In the genomic region with DNA sequence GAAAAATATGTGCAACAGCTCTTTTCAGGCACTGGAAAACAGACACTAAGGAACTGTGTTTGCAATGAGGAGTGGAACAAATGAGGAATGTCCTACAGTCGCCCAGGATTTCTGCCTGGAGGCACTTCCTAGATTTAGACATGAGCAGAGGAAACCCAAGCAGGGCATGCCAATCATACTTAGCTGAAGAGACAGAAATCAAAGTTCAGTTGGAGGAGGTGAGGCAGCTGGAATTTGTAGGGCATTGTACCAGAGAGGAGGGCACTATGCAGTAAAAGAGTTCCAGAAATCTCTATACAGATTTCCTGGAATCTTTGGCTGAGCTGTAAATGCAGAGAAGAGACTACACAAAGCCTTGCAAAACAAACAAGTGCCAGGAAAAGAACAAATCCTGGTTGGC, we compare ENCODE assay signal across 16 cellular contexts.
DNase-seq lines count a peak whose midpoint lies in the region; ATAC-seq and TF ChIP-seq lines count a peak whose summit lies in the region.
"Had no signal": no experiment of that assay in that cellular context is flagged by ENCODE, and none has a peak within 500 bp of the region (broad histone marks: within the 10 kb centered on the region; RNA-seq: fewer than 3 reads in every experiment).

No MANE protein-coding gene starts in this region.

- H3K9ac ChIP-seq in PC-3 (ENCODE audit: low read length) = no peak overlapping the region
- H3K9ac ChIP-seq in colonic mucosa (ENCODE audit: low read depth in 2 of 2, low read length in 2 of 2) = no peak overlapping the region

- H3K4me3 ChIP-seq in PC-3 (ENCODE audit: low read length) (no peak overlapping the region), colonic mucosa (no peak overlapping the region)
- H3K4me3 ChIP-seq: thoracic aorta had no signal

- intact Hi-C loops in PC-3 (cut with micrococcal nuclease) = loop anchor here (1.0 to 2.0 kb wide), 2 partner anchors 27 to 193 kb away; no protein-coding TSS in a partner anchor
- intact Hi-C loops in colonic mucosa (cut with DNase I) = no loop called here

- DNase-seq in PC-3 (peak; percentile 81), colonic mucosa (peak; percentile 61), kidney tubule cell (ENCODE audit: low spot score) (peak; percentile 51), pons (ENCODE audit: low spot score) (peak; percentile 26), NCI-H2171 treated with DMSO at 0.1 percent for 48 hours (lab: John Stamatoyannopoulos, UW) (no peak)
- no peak for DNase-seq in activated CD8-positive, alpha-beta memory T cell treated with anti-CD3 and anti-CD28 coated beads, Interleukin-2, amount 50 U/mL, for 48 hours
- DNase-seq: activated CD4-positive, alpha-beta T cell treated with anti-CD3 and anti-CD28 coated beads, Interleukin-2, amount 10 ng/mL, durations not matched to agents 24 days and 14 days; BE2C; effector CD4-positive, alpha-beta T cell; NCI-H146; NCI-H774; RPMI8226; stimulated activated CD4-positive, alpha-beta T cell treated with anti-CD3 and anti-CD28 coated beads, Interleukin-1b, Interleukin-23, amount 100 ng/mL, for 48 hours had no signal

- TF ChIP-seq CTCF in PC-3 (conservative IDR thresholded peaks at IDR 0.05; ENCODE audit: low read depth, low read length) = no peak
- TF ChIP-seq CTCF in colonic mucosa (IDR thresholded peaks at IDR 0.05) = no peak

- no peaks in the 10 kb centered on the region for H3F3A ChIP-seq in PC-3 (ENCODE audit: low read length, unreplicated experiment)

- ATAC-seq in PC-3 (peak; percentile 41), GM18861 (IDR thresholded peaks at IDR 0.05; ENCODE audit: unreplicated experiment) (no peak), HG03135 (IDR thresholded peaks at IDR 0.05; ENCODE audit: unreplicated experiment) (no peak)

- peak overlapping the region; percentile 2; the same call in 1 of the 2 replicates for H3K4me2 ChIP-seq in PC-3 (ENCODE audit: low read length)

- H3K4me1 ChIP-seq in PC-3 (ENCODE audit: insufficient read depth, low read length) (peaks cover 20% of the 10 kb centered on the region), colonic mucosa (no peaks in the 10 kb centered on the region)
- H3K4me1 ChIP-seq: BE2C had no signal

- H3K9me2 ChIP-seq in PC-3 (replicated peaks; ENCODE audit: low read length) = no peaks in the 10 kb centered on the region; the same call in 1 of the 2 replicates

- POLR2A ChIA-PET in PC-3 (lab: Charles Lee; ENCODE audit: unreplicated experiment) = interaction anchor here (0.7 kb wide), 1 partner anchor 475 kb away, joined by 5 read pairs; no protein-coding TSS in a partner anchor

- H4K20me1 ChIP-seq in PC-3 (ENCODE audit: low read length) = no peaks in the 10 kb centered on the region

- H3K27me3 ChIP-seq in PC-3 (ENCODE audit: low read length) = no peaks in the 10 kb centered on the region
- H3K27me3 ChIP-seq in colonic mucosa = no peaks in the 10 kb centered on the region
- H3K27me3 ChIP-seq: BE2C had no signal

- BruUV-seq in PC-3 (replicated peaks; lab: Mats Ljungman, UMichigan) = no TSS peak

- no peaks in the 10 kb centered on the region for H3K9me3 ChIP-seq in PC-3 (ENCODE audit: low read length)
- H3K9me3 ChIP-seq in colonic mucosa = no peaks in the 10 kb centered on the region
- H3K9me3 ChIP-seq: BE2C, thoracic aorta had no signal

- H3K36me3 ChIP-seq in PC-3 (ENCODE audit: low read depth, low read length) = no peaks in the 10 kb centered on the region
- no peaks in the 10 kb centered on the region for H3K36me3 ChIP-seq in colonic mucosa
- H3K36me3 ChIP-seq: BE2C, thoracic aorta had no signal

- CTCF ChIA-PET in PC-3 (lab: Charles Lee) = interaction anchor here (0.7 kb wide), 1 partner anchor 609 kb away, joined by 3 read pairs; no protein-coding TSS in a partner anchor

- no peak overlapping the region for H3K27ac ChIP-seq in PC-3 (ENCODE audit: low read length)
- no peak overlapping the region for H3K27ac ChIP-seq in colonic mucosa
- H3K27ac ChIP-seq: thoracic aorta had no signal

- peak overlapping the region; percentile 4; the same call in 1 of the 2 replicates for H2AFZ ChIP-seq in PC-3 (ENCODE audit: low read length)

- H3K79me2 ChIP-seq in PC-3 (ENCODE audit: low read length) = no peaks in the 10 kb centered on the region

Comparison
In these comparisons a context has a peak if more than half of its experiments do, and no peak if none do; other contexts are left out.
1. DNase-seq: peak in PC-3 (single experiment), colonic mucosa (single experiment), kidney tubule cell (single experiment) and pons (single experiment); none in NCI-H2171 treated with DMSO at 0.1 percent for 48 hours (single experiment) and activated CD8-positive, alpha-beta memory T cell treated with anti-CD3 and anti-CD28 coated beads, Interleukin-2, amount 50 U/mL, for 48 hours (single experiment).